ENCODE assay signal across 8 cellular contexts in genomic region chr2:207046642-207047213, GRCh38.
A peak's percentile ranks its signal among the peaks of the same experiment; 100 is the strongest.
DNase-seq lines count a peak whose midpoint lies in the region; ATAC-seq and TF ChIP-seq lines count a peak whose summit lies in the region.

No MANE protein-coding gene starts in this region.

- H2BK12ac ChIP-seq in neuronal stem cell (ENCODE audit: low read length), result no peak overlapping the region

- H3K27ac ChIP-seq in neuronal stem cell (replicated peaks; ENCODE audit: low read length), result no peak overlapping the region

- H2BK5ac ChIP-seq in neuronal stem cell (ENCODE audit: low read length), result no peak overlapping the region

- H2BK120ac ChIP-seq in neuronal stem cell (ENCODE audit: low read depth, low read length), result no peak overlapping the region

- H2AFZ ChIP-seq in neuronal stem cell (ENCODE audit: low read length), result peak overlapping the region; percentile 43

- no peak for ATAC-seq in HG03108 (IDR thresholded peaks at IDR 0.05; ENCODE audit: unreplicated experiment)

- DNase-seq in NOMO-1 (lab: John Stamatoyannopoulos, UW; ENCODE audit: unreplicated experiment in 2 of 2) (peak; percentile 70 to 88), neuronal stem cell (ENCODE audit: low spot score) (no peak), ACHN (no peak), BE2C (no peak), iPS-NIHi11 (ENCODE audit: low spot score) (no peak)
- DNase-seq in central memory CD4-positive, alpha-beta T cell, result peak; percentile 45

- H3K4me3 ChIP-seq in neuronal stem cell (ENCODE audit: low read length in 2 of 2) (no peak overlapping the region), BE2C (ENCODE audit: low read depth, low read length) (no peak overlapping the region)

- peaks cover 4 to 11% of the 10 kb centered on the region in 2 donors for H3K4me1 ChIP-seq in neuronal stem cell (ENCODE audit: control insufficient read depth in 2 of 2, insufficient read depth in 1 of 2, low read depth in 1 of 2, low read length in 2 of 2)
- H3K4me1 ChIP-seq in BE2C, result no peaks in the 10 kb centered on the region

- H3K18ac ChIP-seq in neuronal stem cell (ENCODE audit: low read length), result no peak overlapping the region

- no peak overlapping the region for H4K91ac ChIP-seq in neuronal stem cell (ENCODE audit: low read depth, low read length, poor library complexity)

- H2BK15ac ChIP-seq in neuronal stem cell (ENCODE audit: low read length), result no peak overlapping the region

- H3K4me2 ChIP-seq in neuronal stem cell (ENCODE audit: insufficient read depth, low read length, poor library complexity, severe bottlenecking), result no peak overlapping the region

- H3K9me3 ChIP-seq in neuronal stem cell (replicated peaks in 1 of 2; ENCODE audit: control insufficient read depth in 2 of 2, insufficient read depth in 1 of 2, low read depth in 1 of 2, low read length in 2 of 2) (no peaks in the 10 kb centered on the region), BE2C (no peaks in the 10 kb centered on the region)

- no peak overlapping the region for H3K23ac ChIP-seq in neuronal stem cell (ENCODE audit: low read depth, low read length, poor library complexity)

- no peak overlapping the region for H4K8ac ChIP-seq in neuronal stem cell (ENCODE audit: low read depth, low read length)

- H3K36me3 ChIP-seq in neuronal stem cell (replicated peaks in 1 of 2; ENCODE audit: control insufficient read depth in 2 of 2, insufficient read depth in 2 of 2, low read length in 2 of 2) (no peaks in the 10 kb centered on the region), BE2C (no peaks in the 10 kb centered on the region)

- TF ChIP-seq CTCF in GM12874 (IDR thresholded peaks at IDR 0.05; ENCODE audit: insufficient read depth, low read depth, low read length), result 0 out of 2 replicates have a peak, but pooled peaks have one; percentile 15
- no peak for TF ChIP-seq CTCF in BE2C (IDR thresholded peaks at IDR 0.05; ENCODE audit: low read depth, low read length)

- in situ Hi-C loops in ACHN (cut with HindIII; ENCODE audit: low pct_ligation_motif_present, low pct_unique_long_range_greater_than_20kb, low sequenced_read_pairs), result no loop called here

- H3K9ac ChIP-seq in neuronal stem cell (ENCODE audit: low read depth, low read length, poor library complexity), result no peak overlapping the region

- WGBS in neuronal stem cell (ENCODE audit: extremely low coverage in 2 of 2, insufficient read length in 2 of 2, insufficient replicate concordance in 1 of 2), 2 donors, result no CpG with 5 or more reads among the region's 5 CpGs

- no peaks in the 10 kb centered on the region for H3K79me1 ChIP-seq in neuronal stem cell (ENCODE audit: low read depth, low read length)

- H3K14ac ChIP-seq in neuronal stem cell (ENCODE audit: low read length), result no peak overlapping the region

- no peaks in the 10 kb centered on the region for H3K27me3 ChIP-seq in neuronal stem cell (ENCODE audit: control insufficient read depth in 3 of 3, insufficient read depth in 3 of 3, low read depth in 1 of 3, low read length in 3 of 3)
- H3K27me3 ChIP-seq in BE2C, result no peaks in the 10 kb centered on the region

- no peak overlapping the region for H2AK5ac ChIP-seq in neuronal stem cell (ENCODE audit: low read depth, low read length)

- no peak overlapping the region for H3K4ac ChIP-seq in neuronal stem cell (ENCODE audit: low read length)

Comparison
In these comparisons a context has a peak if more than half of its experiments do, and no peak if none do; other contexts are left out.
1. DNase-seq: peak in NOMO-1 (2 of 2) and central memory CD4-positive, alpha-beta T cell (single experiment); none in neuronal stem cell (single experiment), ACHN (single experiment), BE2C (single experiment) and iPS-NIHi11 (single experiment).